ENCODE assay signal across 9 cellular contexts in the genomic region with DNA sequence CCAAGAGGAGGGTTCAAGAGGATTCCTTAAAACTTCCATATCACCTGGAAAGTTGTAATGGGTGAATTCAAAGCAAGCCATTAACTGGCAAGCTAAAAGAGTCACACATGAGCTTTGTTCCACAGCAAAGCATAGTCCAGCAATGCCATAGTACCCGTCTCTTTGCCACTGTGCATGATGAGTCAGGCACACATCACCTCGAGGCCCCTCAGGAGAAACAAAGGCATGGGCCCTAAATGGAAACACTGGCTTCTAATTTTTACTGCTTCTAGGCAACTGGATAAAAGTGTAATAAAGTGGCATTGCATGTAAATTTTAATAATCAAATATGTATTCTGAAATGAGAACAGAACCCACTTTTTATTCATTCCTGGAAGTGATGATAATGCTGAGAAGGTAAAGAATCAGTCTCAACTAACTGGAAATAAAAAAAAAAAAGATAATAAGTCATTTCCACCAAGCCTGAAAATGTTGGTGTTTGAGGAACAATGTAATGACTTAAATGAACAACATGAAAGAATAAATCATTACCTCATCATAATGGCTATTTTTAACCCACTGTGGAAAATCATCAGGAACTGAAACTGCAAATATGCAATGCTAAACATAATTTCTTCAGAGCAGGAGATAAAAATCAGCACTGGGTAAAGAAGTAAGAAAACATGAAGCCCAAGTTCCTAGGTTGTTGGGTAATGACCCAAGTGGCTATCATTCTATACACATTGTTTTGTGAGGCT.
DNase-seq lines count a peak whose midpoint lies in the region; ATAC-seq and TF ChIP-seq lines count a peak whose summit lies in the region.
"Had no signal": no experiment of that assay in that cellular context is flagged by ENCODE, and none has a peak within 500 bp of the region (broad histone marks: within the 10 kb centered on the region; RNA-seq: fewer than 3 reads in every experiment).

No MANE protein-coding gene starts in this region.

- no peaks in the 10 kb centered on the region for H3K27me3 ChIP-seq in right atrium auricular region
- H3K27me3 ChIP-seq in OCI-LY1 (ENCODE audit: insufficient read depth, low read length) = no peaks in the 10 kb centered on the region
- no peaks in the 10 kb centered on the region for H3K27me3 ChIP-seq in thyroid gland

- H3K4me2 ChIP-seq in OCI-LY1 (ENCODE audit: low read length) = no peak overlapping the region

- H3K9me3 ChIP-seq in right atrium auricular region (no peaks in the 10 kb centered on the region), OCI-LY1 (ENCODE audit: low read length) (no peaks in the 10 kb centered on the region), thyroid gland (no peaks in the 10 kb centered on the region)

- H3K36me3 ChIP-seq in right atrium auricular region = no peaks in the 10 kb centered on the region
- no peaks in the 10 kb centered on the region; the same call in 1 of the 2 replicates for H3K36me3 ChIP-seq in OCI-LY1 (ENCODE audit: insufficient read depth, low read length)
- H3K36me3 ChIP-seq in thyroid gland = no peaks in the 10 kb centered on the region

- H3K79me2 ChIP-seq in OCI-LY1 (ENCODE audit: insufficient read depth, low read length) = no peaks in the 10 kb centered on the region

- WGBS in thyroid gland, 2 donors = 83 to 92% methylated on average over 2 of the region's 2 CpGs

- intact Hi-C loops in Right ventricle myocardium inferior (cut with DNase I) (no loop called here), thyroid gland (cut with DNase I) (no loop called here)

- H3K27ac ChIP-seq in right atrium auricular region = no peak overlapping the region
- peak overlapping the region; percentile 50 for H3K27ac ChIP-seq in OCI-LY1 (ENCODE audit: low read depth, low read length, poor library complexity, severe bottlenecking)
- peak overlapping the region; percentile 60 for H3K27ac ChIP-seq in epithelial cell of prostate
- no peak overlapping the region for H3K27ac ChIP-seq in thyroid gland

- TF ChIP-seq CTCF in right atrium auricular region (IDR thresholded peaks at IDR 0.05) = no peak
- no peak for TF ChIP-seq CTCF in OCI-LY1 (IDR thresholded peaks at IDR 0.05; ENCODE audit: low read length)
- TF ChIP-seq CTCF in thyroid gland (IDR thresholded peaks at IDR 0.05) = no peak

- H4K20me1 ChIP-seq in OCI-LY1 (ENCODE audit: insufficient read depth, low read length) = no peaks in the 10 kb centered on the region

- no peak for TF ChIP-seq POLR2A in thyroid gland (IDR thresholded peaks at IDR 0.05)

- ATAC-seq in Right ventricle myocardium inferior = peak; percentile 44
- peak; percentile 88 for ATAC-seq in stimulated activated naive CD8-positive, alpha-beta T cell treated with anti-CD3 and anti-CD28 coated beads, Interleukin-15, Interleukin-2, amounts not matched to agents 100 U/mL and 50 U/mL, for 24 hours

- H3K9ac ChIP-seq in OCI-LY1 (ENCODE audit: low read length) = no peak overlapping the region

- DNase-seq in Right ventricle myocardium inferior (ENCODE audit: missing footprints) = no peak
- no peak for DNase-seq in right atrium auricular region (ENCODE audit: low spot score)
- no peak for DNase-seq in epithelial cell of prostate (ENCODE audit: low read depth, low spot score)
- peak; percentile 41 for DNase-seq in stimulated activated naive CD8-positive, alpha-beta T cell treated with anti-CD3 and anti-CD28 coated beads, Interleukin-15, Interleukin-2, amounts not matched to agents 100 U/mL and 50 U/mL, for 24 hours
- no peak for DNase-seq in NCI-H1694 (lab: John Stamatoyannopoulos, UW)
- DNase-seq in thyroid gland = no peak
- DNase-seq in NCI-H1436 (lab: John Stamatoyannopoulos, UW) = no peak
- DNase-seq: COR-L47 had no signal

- no peaks in the 10 kb centered on the region for H3F3A ChIP-seq in OCI-LY1 (ENCODE audit: insufficient read depth, low read length)

- H3K9me2 ChIP-seq in OCI-LY1 (ENCODE audit: low read depth, low read length) = no peaks in the 10 kb centered on the region

- no peak overlapping the region for H2AFZ ChIP-seq in OCI-LY1 (ENCODE audit: low read length)

- H3K4me1 ChIP-seq in right atrium auricular region (peaks cover 0 to 14% of the 10 kb centered on the region in 2 donors), OCI-LY1 (ENCODE audit: insufficient read depth, low read length, severe bottlenecking) (peaks cover 17% of the 10 kb centered on the region), thyroid gland (no peaks in the 10 kb centered on the region)

- H3K4me3 ChIP-seq in right atrium auricular region (no peak overlapping the region), OCI-LY1 (ENCODE audit: low read depth, low read length, poor library complexity, severe bottlenecking) (no peak overlapping the region), thyroid gland (replicated peaks in 1 of 3) (no peak overlapping the region)

Comparison
In these comparisons a context has a peak if more than half of its experiments do, and no peak if none do; other contexts are left out.
1. H3K27ac ChIP-seq: peak in OCI-LY1 (single experiment) and epithelial cell of prostate (single experiment); none in right atrium auricular region (0 of 2) and thyroid gland (0 of 3).